1 cellular context compared by ENCODE assay signal in genomic region chr11:77557553-77557952, GRCh38.
TF ChIP-seq lines count a peak whose summit lies in the region.

No MANE protein-coding gene starts in this region.

TF ChIP-seq in H1, 55 proteins besides CTCF, POLR2A, EP300 and RAD21 (continued from another document):
- no peak for TF ChIP-seq GABPA (IDR thresholded peaks at IDR 0.05; ENCODE audit: borderline replicate concordance, insufficient read depth, low read length)
- TF ChIP-seq USF2 (IDR thresholded peaks at IDR 0.05; ENCODE audit: low read length): no peak
- no peak for TF ChIP-seq SIX5 (IDR thresholded peaks at IDR 0.05; ENCODE audit: low read depth, low read length)
- TF ChIP-seq SIN3A (conservative IDR thresholded peaks at IDR 0.05 in 1 of 2, IDR thresholded peaks at IDR 0.05 in 1 of 2; ENCODE audit: low read depth in 1 of 2, low read length in 2 of 2): no peak
- no peak for TF ChIP-seq CTBP2 (IDR thresholded peaks at IDR 0.05; ENCODE audit: borderline replicate concordance, insufficient read depth, insufficient read length, low read length)
- no peak for TF ChIP-seq CEBPB (IDR thresholded peaks at IDR 0.05; ENCODE audit: low read depth, low read length)
- TF ChIP-seq RXRA (IDR thresholded peaks at IDR 0.05; ENCODE audit: insufficient read depth, low read depth, low read length): no peak
- no peak for TF ChIP-seq ZNF274 (IDR thresholded peaks at IDR 0.05; ENCODE audit: borderline replicate concordance, extremely low read depth, low read length)
- no peak for TF ChIP-seq CHD2 (IDR thresholded peaks at IDR 0.05; ENCODE audit: low read length)
- TF ChIP-seq HDAC2 (IDR thresholded peaks at IDR 0.05; ENCODE audit: borderline replicate concordance in 1 of 2, low read depth in 2 of 2, low read length in 2 of 2): no peak
- TF ChIP-seq MAFK (IDR thresholded peaks at IDR 0.05; ENCODE audit: low read depth, low read length): no peak
